Comparison of ENCODE assay signal across 24 cellular contexts in genomic region chr5:168989731-168990505, GRCh38.
"Had no signal": no experiment of that assay in that cellular context is flagged by ENCODE, and none has a peak within 500 bp of the region (broad histone marks: within the 10 kb centered on the region; RNA-seq: fewer than 3 reads in every experiment).

No MANE protein-coding gene starts in this region.

- H3K4me3 Mint-ChIP-seq: activated CD4-positive, alpha-beta T cell treated with anti-CD3 and anti-CD28 coated beads, Interleukin-2, amount 10 ng/mL, durations not matched to agents 24 days and 14 days; activated CD8-positive, alpha-beta T cell treated with anti-CD3 and anti-CD28 coated beads for 36 hours; activated naive CD8-positive, alpha-beta T cell treated with anti-CD3 and anti-CD28 coated beads, Interleukin-2, amount 10 ng/mL, durations not matched to agents 7 days and 5 days; activated T-cell treated with anti-CD3 and anti-CD28 coated beads, Interleukin-2, amount 50 U/mL, for 24 hours; effector memory CD8-positive, alpha-beta T cell; natural killer cell had no signal

- H3K27ac ChIP-seq: esophagus squamous epithelium, spleen, thyroid gland had no signal

- H3K4me3 ChIP-seq: esophagus squamous epithelium, lung, spleen, thyroid gland had no signal

- H3K27ac Mint-ChIP-seq: activated CD4-positive, alpha-beta T cell treated with anti-CD3 and anti-CD28 coated beads, Interleukin-2, amount 10 ng/mL, durations not matched to agents 24 days and 14 days; activated CD8-positive, alpha-beta T cell treated with anti-CD3 and anti-CD28 coated beads for 36 hours; activated naive CD8-positive, alpha-beta T cell treated with anti-CD3 and anti-CD28 coated beads, Interleukin-2, amount 10 ng/mL, durations not matched to agents 7 days and 5 days; activated T-cell treated with anti-CD3 and anti-CD28 coated beads, Interleukin-2, amount 50 U/mL, for 24 hours; activated T-helper 2 cell treated with anti-CD3 and anti-CD28 coated beads, Interferon-gamma antibody, Interleukin-2, Interleukin-4, amounts not matched to agents 10 μg/mL and 5 μg/mL and 100 μg/mL, durations not matched to agents 14 hours and 24 hours and 36 hours; natural killer cell had no signal

- H3K27me3 ChIP-seq: thyroid gland had no signal

- H3K36me3 ChIP-seq: esophagus squamous epithelium, spleen, thyroid gland had no signal

- ATAC-seq: activated CD8-positive, alpha-beta T cell treated with anti-CD3 and anti-CD28 coated beads for 36 hours; effector memory CD8-positive, alpha-beta T cell; left colon; natural killer cell had no signal

- H3K9me3 Mint-ChIP-seq: activated CD4-positive, alpha-beta T cell treated with anti-CD3 and anti-CD28 coated beads, Interleukin-2, amount 10 ng/mL, durations not matched to agents 24 days and 14 days; activated CD8-positive, alpha-beta T cell treated with anti-CD3 and anti-CD28 coated beads for 36 hours; activated naive CD8-positive, alpha-beta T cell treated with anti-CD3 and anti-CD28 coated beads, Interleukin-2, amount 10 ng/mL, durations not matched to agents 7 days and 5 days; activated T-cell treated with anti-CD3 and anti-CD28 coated beads, Interleukin-2, amount 50 U/mL, for 24 hours; activated T-helper 2 cell treated with anti-CD3 and anti-CD28 coated beads, Interferon-gamma antibody, Interleukin-2, Interleukin-4, amounts not matched to agents 10 μg/mL and 5 μg/mL and 100 μg/mL, durations not matched to agents 14 hours and 24 hours and 36 hours; effector memory CD8-positive, alpha-beta T cell; natural killer cell had no signal

- H3K36me3 Mint-ChIP-seq: activated naive CD8-positive, alpha-beta T cell treated with anti-CD3 and anti-CD28 coated beads, Interleukin-2, amount 10 ng/mL, durations not matched to agents 7 days and 5 days; natural killer cell had no signal

- H3K9me3 ChIP-seq: esophagus squamous epithelium, spleen, thyroid gland had no signal

- DNase-seq: activated CD4-positive, alpha-beta T cell treated with anti-CD3 and anti-CD28 coated beads, Interleukin-2, amount 10 ng/mL, durations not matched to agents 24 days and 14 days; activated CD4-positive, CD25-positive, alpha-beta regulatory T cell; activated CD8-positive, alpha-beta T cell treated with anti-CD3 and anti-CD28 coated beads for 36 hours; activated naive CD4-positive, alpha-beta T cell treated with Interleukin-2 at 50 U/mL for 16 hours; activated naive CD8-positive, alpha-beta T cell treated with anti-CD3 and anti-CD28 coated beads, Interleukin-2, amount 10 ng/mL, durations not matched to agents 7 days and 5 days; activated T-cell treated with anti-CD3 and anti-CD28 coated beads, Interleukin-2, amount 50 U/mL, for 24 hours; amygdala; dermis blood vessel endothelial cell; effector memory CD8-positive, alpha-beta T cell; esophagus squamous epithelium; glutamatergic neuron; hypothalamus; islet precursor cell; left colon; natural killer cell; nucleus accumbens; posterior cingulate gyrus; spleen; stimulated activated CD8-positive, alpha-beta memory T cell treated with anti-CD3 and anti-CD28 coated beads, Interleukin-4, amount 100 ng/mL, for 48 hours; stimulated activated naive CD4-positive, alpha-beta T cell; T1000; thyroid gland had no signal

- H3K4me1 Mint-ChIP-seq: activated naive CD8-positive, alpha-beta T cell treated with anti-CD3 and anti-CD28 coated beads, Interleukin-2, amount 10 ng/mL, durations not matched to agents 7 days and 5 days had no signal
